ENCODE assay signal across 10 cellular contexts in the genomic region with DNA sequence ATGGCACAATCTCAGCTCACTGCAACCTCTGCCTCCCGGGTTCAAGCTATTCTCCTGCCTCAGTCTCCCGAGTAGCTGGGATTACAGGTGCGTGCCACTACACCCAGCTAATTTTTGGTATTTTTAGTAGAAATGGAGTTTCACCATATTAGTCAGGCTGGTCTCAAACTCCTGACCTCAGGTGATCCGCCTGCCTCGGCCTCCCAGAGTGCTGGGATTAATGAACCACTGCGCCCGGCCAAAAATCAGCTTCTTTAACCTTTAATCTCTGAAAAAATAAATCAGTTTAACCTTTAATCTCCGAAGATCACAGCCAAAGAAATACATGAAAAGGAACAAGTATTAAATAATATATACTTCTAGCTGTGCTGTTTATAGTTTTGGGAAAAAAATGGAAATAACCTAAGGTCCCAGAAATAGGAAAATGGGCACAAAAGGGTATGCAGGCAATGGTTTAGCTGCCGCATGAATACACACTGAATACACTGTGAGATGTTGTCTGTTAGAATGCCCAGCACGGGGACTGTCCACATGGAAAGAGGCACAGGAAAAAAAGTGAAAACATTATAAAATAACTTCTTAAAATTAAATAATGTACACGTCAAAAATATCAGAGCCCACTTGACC. TPM values are rescaled to one million over a fixed set of nuclear protein-coding genes. Genes with fewer than 3 reads are reported as not detected.
DNase-seq lines count a peak whose midpoint lies in the region; ATAC-seq and TF ChIP-seq lines count a peak whose summit lies in the region.
"Had no signal": no experiment of that assay in that cellular context is flagged by ENCODE, and none has a peak within 500 bp of the region (broad histone marks: within the 10 kb centered on the region; RNA-seq: fewer than 3 reads in every experiment).

No MANE protein-coding gene starts in this region.

- no peaks in the 10 kb centered on the region for H3K9me3 Mint-ChIP-seq in activated T-cell treated with anti-CD3 and anti-CD28 coated beads, Interleukin-2, amount 50 U/mL, for 72 hours

- peaks cover 2 to 6% of the 10 kb centered on the region in 2 donors for H3K36me3 Mint-ChIP-seq in activated T-cell treated with anti-CD3 and anti-CD28 coated beads, Interleukin-2, amount 50 U/mL, for 72 hours (ENCODE audit: insufficient read depth in 2 of 2)
- H3K36me3 Mint-ChIP-seq in T-helper 17 cell (ENCODE audit: low read depth): no peaks in the 10 kb centered on the region

- H3K9me3 ChIP-seq in T-helper 17 cell (ENCODE audit: control insufficient read depth, low read length, poor library complexity, severe bottlenecking): no peaks in the 10 kb centered on the region
- no peaks in the 10 kb centered on the region for H3K9me3 ChIP-seq in right atrium auricular region
- no peaks in the 10 kb centered on the region for H3K9me3 ChIP-seq in spleen
- H3K9me3 ChIP-seq: SK-N-SH had no signal

- H3K27ac Mint-ChIP-seq in activated T-cell treated with anti-CD3 and anti-CD28 coated beads, Interleukin-2, amount 50 U/mL, for 72 hours: no peak overlapping the region
- H3K27ac Mint-ChIP-seq in T-helper 17 cell: peak overlapping the region; percentile 87

- H3K4me1 ChIP-seq in right atrium auricular region: peaks cover 0 to 32% of the 10 kb centered on the region in 2 donors
- peaks cover 17 to 48% (median 36%) of the 10 kb centered on the region in 6 donors for H3K4me1 ChIP-seq in spleen

- TF ChIP-seq CTCF in right atrium auricular region (IDR thresholded peaks at IDR 0.05) (no peak), spleen (IDR thresholded peaks at IDR 0.05 in 8 of 11, conservative IDR thresholded peaks at IDR 0.05 in 3 of 11) (no peak)

- peak overlapping the region; percentile 93 to 97 for H3K4me3 Mint-ChIP-seq in activated T-cell treated with anti-CD3 and anti-CD28 coated beads, Interleukin-2, amount 50 U/mL, for 72 hours
- H3K4me3 Mint-ChIP-seq in T-helper 17 cell: peak overlapping the region; percentile 88

- H3K36me3 ChIP-seq in right atrium auricular region (peaks cover 19% of the 10 kb centered on the region), spleen (peaks cover 0 to 27% (median 7%) of the 10 kb centered on the region in 6 donors)

- H3K4me1 Mint-ChIP-seq in activated T-cell treated with anti-CD3 and anti-CD28 coated beads, Interleukin-2, amount 50 U/mL, for 72 hours (ENCODE audit: low read depth): peaks cover 36% of the 10 kb centered on the region
- H3K4me1 Mint-ChIP-seq in T-helper 17 cell: peaks cover 22% of the 10 kb centered on the region

- H3K4me3 ChIP-seq in right atrium auricular region (no peak overlapping the region), spleen (peak overlapping the region in 1 of 8 donors; percentile 3)

- no peak for TF ChIP-seq POLR2A in spleen (IDR thresholded peaks at IDR 0.05)

- no peak for ATAC-seq in activated T-cell treated with anti-CD3 and anti-CD28 coated beads, Interleukin-2, amount 50 U/mL, for 72 hours (replicated peaks in 1 of 2)
- ATAC-seq in T-helper 17 cell (no peak), HG03095 (IDR thresholded peaks at IDR 0.05; ENCODE audit: unreplicated experiment) (no peak)

- H3K27me3 ChIP-seq in right atrium auricular region: no peaks in the 10 kb centered on the region
- H3K27me3 ChIP-seq in spleen (replicated peaks in 1 of 7): no peaks in the 10 kb centered on the region
- H3K27me3 ChIP-seq: cardiac muscle cell had no signal

- 86 to 90% (median 88%) methylated on average over 11 of the region's 11 CpGs for WGBS in spleen, 5 donors

- DNase-seq in activated T-cell treated with anti-CD3 and anti-CD28 coated beads, Interleukin-2, amount 50 U/mL, for 72 hours: no peak
- no peak for DNase-seq in activated T-cell treated with anti-CD3 and anti-CD28 coated beads for 4 hours
- DNase-seq in T-helper 17 cell: no peak
- no peak for DNase-seq in right atrium auricular region (ENCODE audit: low spot score)
- no peak for DNase-seq in spleen
- DNase-seq in NCI-H146 treated with DMSO at 0.1 percent for 48 hours (lab: John Stamatoyannopoulos, UW; ENCODE audit: unreplicated experiment): no peak
- no peak for DNase-seq in SKM-1 (lab: John Stamatoyannopoulos, UW; ENCODE audit: unreplicated experiment)
- DNase-seq: SK-N-SH had no signal

- H3K27ac ChIP-seq in right atrium auricular region: peak overlapping the region; percentile 3 to 55
- H3K27ac ChIP-seq in spleen: peak overlapping the region in 7 of 8 donors; percentile 27 to 96 (median 93)
- H3K27ac ChIP-seq: cardiac muscle cell had no signal

- intact Hi-C loops in spleen (cut with DNase I; ENCODE audit: low total_unique reads): no loop called here

- H3K27me3 Mint-ChIP-seq in activated T-cell treated with anti-CD3 and anti-CD28 coated beads, Interleukin-2, amount 50 U/mL, for 72 hours (ENCODE audit: low read depth): no peaks in the 10 kb centered on the region
- H3K27me3 Mint-ChIP-seq in T-helper 17 cell: no peaks in the 10 kb centered on the region

RNA-seq across cellular contexts. Expression of a gene that starts 1.6 kb away (rescaled TPM):
- total RNA-seq in activated T-cell treated with anti-CD3 and anti-CD28 coated beads, Interleukin-2, amount 50 U/mL, for 72 hours: 10 to 100 TPM; 32.7 to 47.3 TPM
- total RNA-seq in T-helper 17 cell (10 to 100 TPM in 1 of 2 donors, 1 to 10 TPM in 1; 9.2 to 14.2 TPM), right atrium auricular region (10 to 100 TPM; 37.6 to 68.1 TPM), spleen (10 to 100 TPM; 21.3 to 55.1 (median 37.2) TPM)
- polyA plus RNA-seq in spleen: 10 to 100 TPM; 16.3 to 26.0 (median 17.0) TPM

RNA-seq across cellular contexts. Expression of a gene that starts 29.9 kb away (rescaled TPM):
- 100 to 1,000 TPM in 1 of 2 donors, 10 to 100 TPM in 1; 64.9 to 114 TPM for total RNA-seq in activated T-cell treated with anti-CD3 and anti-CD28 coated beads, Interleukin-2, amount 50 U/mL, for 72 hours
- total RNA-seq in T-helper 17 cell (10 to 100 TPM in 1 of 2 donors, 1 to 10 TPM in 1; 9.1 to 26.4 TPM), right atrium auricular region (100 to 1,000 TPM; 181 to 184 TPM), spleen (100 to 1,000 TPM; 145 to 222 (median 188) TPM)
- 100 to 1,000 TPM; 111 to 256 (median 193) TPM for polyA plus RNA-seq in spleen
